15 cellular contexts compared by ENCODE assay signal in the genomic region with DNA sequence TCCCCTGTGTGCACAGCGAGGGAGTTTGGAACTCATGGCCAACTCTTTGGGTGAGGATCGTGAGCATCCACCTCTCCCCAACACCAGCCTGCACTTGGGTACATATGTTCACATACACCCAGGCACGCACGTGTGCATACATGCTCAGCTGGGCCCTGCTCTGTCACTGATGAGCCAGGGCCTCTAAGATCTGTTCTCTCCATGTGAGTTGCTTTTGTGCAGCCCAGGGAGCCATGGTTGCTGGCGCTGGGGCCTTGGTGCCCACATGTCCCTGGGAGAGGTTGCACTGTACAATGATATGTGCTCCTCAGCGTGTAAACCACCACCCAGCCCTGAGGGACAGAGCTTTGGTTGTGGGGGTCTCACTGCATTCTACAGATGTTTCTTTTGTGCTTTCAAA.
"Had no signal": no experiment of that assay in that cellular context is flagged by ENCODE, and none has a peak within 500 bp of the region (broad histone marks: within the 10 kb centered on the region; RNA-seq: fewer than 3 reads in every experiment).

No MANE protein-coding gene starts in this region.

- H3K36me3 ChIP-seq: left lung, pancreas had no signal

- H3K4me3 Mint-ChIP-seq: activated CD4-positive, alpha-beta T cell treated with anti-CD3 and anti-CD28 coated beads, Interleukin-2, amount 10 ng/mL, durations not matched to agents 7 days and 5 days; activated CD8-positive, alpha-beta T cell treated with anti-CD3 and anti-CD28 coated beads, Interleukin-2, amount 10 ng/mL, durations not matched to agents 7 days and 5 days; activated naive CD8-positive, alpha-beta T cell; effector memory CD8-positive, alpha-beta T cell; naive thymus-derived CD4-positive, alpha-beta T cell had no signal

- H3K27ac Mint-ChIP-seq: activated CD4-positive, alpha-beta T cell treated with anti-CD3 and anti-CD28 coated beads, Interleukin-2, amount 10 ng/mL, durations not matched to agents 7 days and 5 days; activated CD8-positive, alpha-beta T cell treated with anti-CD3 and anti-CD28 coated beads, Interleukin-2, amount 10 ng/mL, durations not matched to agents 7 days and 5 days; activated naive CD8-positive, alpha-beta T cell; effector memory CD8-positive, alpha-beta T cell; naive thymus-derived CD4-positive, alpha-beta T cell had no signal

- H3K36me3 Mint-ChIP-seq: activated naive CD8-positive, alpha-beta T cell; naive thymus-derived CD4-positive, alpha-beta T cell had no signal

- DNase-seq: activated CD4-positive, alpha-beta T cell treated with anti-CD3 and anti-CD28 coated beads, Interleukin-2, amount 10 ng/mL, durations not matched to agents 7 days and 5 days; activated CD8-positive, alpha-beta T cell treated with anti-CD3 and anti-CD28 coated beads, Interleukin-2, amount 10 ng/mL, durations not matched to agents 7 days and 5 days; activated gamma-delta T cell treated with Interleukin-2 at 50 U/mL for 16 hours; dermis blood vessel endothelial cell; effector memory CD8-positive, alpha-beta T cell; hippocampal formation; left lung; naive thymus-derived CD4-positive, alpha-beta T cell; pancreas; SHP77 treated with DMSO at 0.1 percent for 48 hours; stimulated activated naive CD4-positive, alpha-beta T cell treated with Interleukin-2 at 50 U/mL for 16 hours; T-helper 1 cell; T1000; testis had no signal

- H3K4me3 ChIP-seq: left lung, pancreas, testis had no signal

- H3K9me3 ChIP-seq: left lung, pancreas, testis had no signal

- H3K27ac ChIP-seq: left lung, pancreas, testis had no signal

- H3K4me1 ChIP-seq: testis had no signal

- ATAC-seq: activated CD8-positive, alpha-beta T cell treated with anti-CD3 and anti-CD28 coated beads, Interleukin-2, amount 10 ng/mL, durations not matched to agents 7 days and 5 days; effector memory CD8-positive, alpha-beta T cell; left lung; naive thymus-derived CD4-positive, alpha-beta T cell; pancreas had no signal

- H3K9me3 Mint-ChIP-seq: activated CD4-positive, alpha-beta T cell treated with anti-CD3 and anti-CD28 coated beads, Interleukin-2, amount 10 ng/mL, durations not matched to agents 7 days and 5 days; effector memory CD8-positive, alpha-beta T cell; naive thymus-derived CD4-positive, alpha-beta T cell had no signal

- H3K27me3 ChIP-seq: left lung, pancreas, testis had no signal

- H3K4me1 Mint-ChIP-seq: activated CD4-positive, alpha-beta T cell treated with anti-CD3 and anti-CD28 coated beads, Interleukin-2, amount 10 ng/mL, durations not matched to agents 7 days and 5 days had no signal
